In genomic region chr11:66510990-66511339, GRCh38 we compare ENCODE assay signal across 8 cellular contexts. TPM values are rescaled to one million over a fixed set of nuclear protein-coding genes. Genes with fewer than 3 reads are reported as not detected.
DNase-seq lines count a peak whose midpoint lies in the region; ATAC-seq and TF ChIP-seq lines count a peak whose summit lies in the region.

No MANE protein-coding gene starts in this region.

- no peak for TF ChIP-seq RAD21 in SK-N-SH (IDR thresholded peaks at IDR 0.05; ENCODE audit: low read length)

- no peak for TF ChIP-seq CTCF in SK-N-SH (IDR thresholded peaks at IDR 0.05)

- H3K27me3 Mint-ChIP-seq in activated naive CD8-positive, alpha-beta T cell treated with anti-CD3 and anti-CD28 coated beads for 36 hours, result no peaks in the 10 kb centered on the region

- peak overlapping the region; percentile 70 for H3K9ac ChIP-seq in SK-N-SH

- TF ChIP-seq EP300 in SK-N-SH (IDR thresholded peaks at IDR 0.05; ENCODE audit: borderline replicate concordance in 1 of 2, low read depth in 1 of 2, low read length in 1 of 2), result no peak

- CTCF ChIA-PET in SK-N-SH (lab: Yijun Ruan, JAX), result interaction anchor here (0.6 to 1.6 kb wide), 5 partner anchors 20 to 481 kb away, joined by 3 to 5 read pairs (median 4); partner anchors contain the start of gene RBM4B

- H3K9me3 Mint-ChIP-seq in activated naive CD8-positive, alpha-beta T cell treated with anti-CD3 and anti-CD28 coated beads for 36 hours, result no peaks in the 10 kb centered on the region

- H3K27ac Mint-ChIP-seq in activated naive CD8-positive, alpha-beta T cell treated with anti-CD3 and anti-CD28 coated beads for 36 hours, result peak overlapping the region; percentile 25

- ATAC-seq in SK-N-SH treated with all-trans-retinoic acid at 6 μM for 48 hours (no peak; the same call in 1 of the 3 replicates), left lobe of liver (peak; percentile 30), GM21825 (IDR thresholded peaks at IDR 0.05; ENCODE audit: unreplicated experiment) (no peak)

- peaks cover 3 to 11% of the 10 kb centered on the region in 2 experiments for H3K36me3 ChIP-seq in SK-N-SH (replicated peaks in 1 of 2; ENCODE audit: control insufficient read depth in 1 of 2, insufficient read depth in 2 of 2, low read length in 1 of 2)

- peak overlapping the region; percentile 88 for H3K4me3 Mint-ChIP-seq in activated naive CD8-positive, alpha-beta T cell treated with anti-CD3 and anti-CD28 coated beads for 36 hours

- H3K36me3 Mint-ChIP-seq in activated naive CD8-positive, alpha-beta T cell treated with anti-CD3 and anti-CD28 coated beads for 36 hours, result peaks cover 4% of the 10 kb centered on the region

- H2AFZ ChIP-seq in SK-N-SH (ENCODE audit: low read depth), result peak overlapping the region; percentile 35; the same call in 1 of the 2 replicates

- H3K27ac ChIP-seq in SK-N-SH (ENCODE audit: low read depth in 2 of 2, low read length in 1 of 2) (peak overlapping the region in 1 of 2 experiments; percentile 21; a peak in 2 of 4 replicates), substantia nigra (ENCODE audit: low read depth, low read length, poor library complexity, severe bottlenecking) (peak overlapping the region; percentile 46)

- peaks cover 9% of the 10 kb centered on the region for H3K4me1 Mint-ChIP-seq in activated naive CD8-positive, alpha-beta T cell treated with anti-CD3 and anti-CD28 coated beads for 36 hours

- no peaks in the 10 kb centered on the region for H3K27me3 ChIP-seq in SK-N-SH (ENCODE audit: insufficient read depth)

- 18% methylated on average over 5 of the region's 5 CpGs for WGBS in SK-N-SH (ENCODE audit: low lambda C conversion rate)

- H3K4me3 ChIP-seq in SK-N-SH (ENCODE audit: low read depth in 2 of 2, low read length in 1 of 2), result peak overlapping the region; percentile 87 to 89

- H3K9me3 ChIP-seq in SK-N-SH, result no peaks in the 10 kb centered on the region

- peaks cover 18% of the 10 kb centered on the region for H3K79me2 ChIP-seq in SK-N-SH (ENCODE audit: insufficient read depth)

- H3K4me1 ChIP-seq in SK-N-SH (ENCODE audit: control insufficient read depth in 1 of 2, insufficient read depth in 2 of 2, low read depth in 1 of 2, low read length in 1 of 2), result peaks cover 5 to 10% of the 10 kb centered on the region in 2 experiments; a peak in 2 of 4 replicates

- peak overlapping the region; percentile 80 for H3K4me2 ChIP-seq in SK-N-SH

- H3K9me2 ChIP-seq in SK-N-SH, result no peaks in the 10 kb centered on the region

- DNase-seq in SK-N-SH (no peak), left lobe of liver (ENCODE audit: low spot score) (no peak), substantia nigra (lab: John Stamatoyannopoulos, UW) (no peak), NCI-H2081 (lab: John Stamatoyannopoulos, UW) (no peak), germinal center (ENCODE audit: low spot score) (no peak)
- no peak for DNase-seq in activated naive CD8-positive, alpha-beta T cell treated with anti-CD3 and anti-CD28 coated beads for 36 hours

- no peaks in the 10 kb centered on the region for H4K20me1 ChIP-seq in SK-N-SH (ENCODE audit: insufficient read depth)

- H3F3A ChIP-seq in SK-N-SH (replicated peaks; ENCODE audit: insufficient read depth), result peaks cover 4% of the 10 kb centered on the region

- POLR2A ChIA-PET in SK-N-SH (lab: Yijun Ruan, JAX), result interaction anchor here (0.6 to 1.4 kb wide), 7 partner anchors 9 to 139 kb away, joined by 3 to 8 read pairs (median 3); partner anchors contain the start of genes ACTN3, DPP3 and ZDHHC24

TF ChIP-seq in SK-N-SH, 30 proteins besides CTCF, POLR2A, EP300 and RAD21 (continues in another document):
- TF ChIP-seq MAX (IDR thresholded peaks at IDR 0.05; ENCODE audit: low read depth) (no peak), GABPA (IDR thresholded peaks at IDR 0.05; ENCODE audit: low read depth) (no peak), FOXM1 (IDR thresholded peaks at IDR 0.05; ENCODE audit: low read depth) (no peak), RCOR1 (IDR thresholded peaks at IDR 0.05; ENCODE audit: low read length) (no peak), MEF2A (IDR thresholded peaks at IDR 0.05; ENCODE audit: borderline replicate concordance, low read depth) (no peak), ZBTB33 (IDR thresholded peaks at IDR 0.05; ENCODE audit: borderline replicate concordance, low read depth) (no peak), TAF1 (IDR thresholded peaks at IDR 0.05; ENCODE audit: borderline replicate concordance, low read depth, low read length) (no peak), SIN3A (IDR thresholded peaks at IDR 0.05; ENCODE audit: borderline replicate concordance, low read depth, low read length) (no peak)

TF ChIP-seq in SK-N-SH treated with all-trans-retinoic acid at 6 μM for 48 hours, 23 proteins besides CTCF, POLR2A, EP300 and RAD21:
- TF ChIP-seq ZNF8 (CRISPR knock-in tag; IDR thresholded peaks at IDR 0.05), result no peak
- TF ChIP-seq ZFP3 (CRISPR knock-in tag; IDR thresholded peaks at IDR 0.05), result no peak
TF ChIP-seq in SK-N-SH treated with all-trans-retinoic acid at 6 μM for 48 hours: peak in this region for 0.

RNA-seq across cellular contexts. Expression of gene BBS1, which starts 0.5 kb away (rescaled TPM):
- 24.8 and 34.3 TPM in 2 replicates for polyA plus RNA-seq in SK-N-SH (2012; rRNA removed)
- polyA plus RNA-seq in SK-N-SH (2012; cell fraction: cytosol; rRNA removed), result 11.4 and 17.2 TPM in 2 replicates
- polyA plus RNA-seq in SK-N-SH (2012; cell fraction: nucleus; rRNA removed), result 98.7 and 104 TPM in 2 replicates
- 10 to 100 TPM in 1 of 2 experiments, 1 to 10 TPM in 1; 7.7 to 13.1 TPM for total RNA-seq in activated naive CD8-positive, alpha-beta T cell treated with anti-CD3 and anti-CD28 coated beads for 36 hours
- total RNA-seq in left lobe of liver, result 11.6 TPM

RNA-seq across cellular contexts. Expression of gene DPP3, which starts 30.7 kb away (rescaled TPM):
- polyA plus RNA-seq in SK-N-SH (2012; rRNA removed), result 62.1 and 70.6 TPM in 2 replicates
- polyA plus RNA-seq in SK-N-SH (2012; cell fraction: cytosol; rRNA removed), result 30.5 and 36.9 TPM in 2 replicates
- 171 and 178 TPM in 2 replicates for polyA plus RNA-seq in SK-N-SH (2012; cell fraction: nucleus; rRNA removed)
- 10 to 100 TPM; 70.7 to 75.3 TPM for total RNA-seq in activated naive CD8-positive, alpha-beta T cell treated with anti-CD3 and anti-CD28 coated beads for 36 hours
- 24.4 TPM for total RNA-seq in left lobe of liver

RNA-seq across cellular contexts. Expression of gene ZDHHC24, which starts 34.9 kb away (rescaled TPM):
- polyA plus RNA-seq in SK-N-SH (2012; rRNA removed), result 12.6 and 13.1 TPM in 2 replicates
- 9.6 and 12.5 TPM in 2 replicates for polyA plus RNA-seq in SK-N-SH (2012; cell fraction: cytosol; rRNA removed)
- 10.8 and 12.0 TPM in 2 replicates for polyA plus RNA-seq in SK-N-SH (2012; cell fraction: nucleus; rRNA removed)
- total RNA-seq in activated naive CD8-positive, alpha-beta T cell treated with anti-CD3 and anti-CD28 coated beads for 36 hours, result 10 to 100 TPM in 1 of 2 experiments, 1 to 10 TPM in 1; 9.6 to 10.3 TPM
- total RNA-seq in left lobe of liver, result 6.9 TPM

RNA-seq across cellular contexts. Expression of gene ACTN3, which starts 35.7 kb away (rescaled TPM):
- polyA plus RNA-seq in SK-N-SH (2012; rRNA removed), result 0.02 and 0.03 TPM in 2 replicates
- polyA plus RNA-seq in SK-N-SH (2012; cell fraction: cytosol; rRNA removed), result 0.01 TPM in 1 of 2 replicates, not detected in the other
- 0.19 and 0.23 TPM in 2 replicates for polyA plus RNA-seq in SK-N-SH (2012; cell fraction: nucleus; rRNA removed)
- total RNA-seq in activated naive CD8-positive, alpha-beta T cell treated with anti-CD3 and anti-CD28 coated beads for 36 hours, result under 1 TPM; 0.06 to 0.12 TPM
- total RNA-seq in left lobe of liver, result not detected

RNA-seq across cellular contexts. Expression of gene PELI3, which starts 44.3 kb away (rescaled TPM):
- 6.5 and 7.0 TPM in 2 replicates for polyA plus RNA-seq in SK-N-SH (2012; rRNA removed)
- 3.2 and 4.5 TPM in 2 replicates for polyA plus RNA-seq in SK-N-SH (2012; cell fraction: cytosol; rRNA removed)
- polyA plus RNA-seq in SK-N-SH (2012; cell fraction: nucleus; rRNA removed), result 11.2 and 12.4 TPM in 2 replicates
- 1 to 10 TPM; 5.8 to 6.4 TPM for total RNA-seq in activated naive CD8-positive, alpha-beta T cell treated with anti-CD3 and anti-CD28 coated beads for 36 hours
- total RNA-seq in left lobe of liver, result 4.8 TPM
